ENCODE assay signal across 8 cellular contexts in genomic region chr1:93448292-93448982, GRCh38. TPM values are rescaled to one million over a fixed set of nuclear protein-coding genes. Genes with fewer than 3 reads are reported as not detected.
A peak's percentile ranks its signal among the peaks of the same experiment; 100 is the strongest.
DNase-seq lines count a peak whose midpoint lies in the region; ATAC-seq, FAIRE-seq and TF ChIP-seq lines count a peak whose summit lies in the region.

No MANE protein-coding gene starts in this region.

- peak overlapping the region; percentile 83 for H3K4me3 Mint-ChIP-seq in activated naive CD4-positive, alpha-beta T cell treated with anti-CD3 and anti-CD28 coated beads for 36 hours
- H3K4me3 Mint-ChIP-seq in activated T-helper 2 cell treated with anti-CD3 and anti-CD28 coated beads, Interferon-gamma antibody, Interleukin-2, Interleukin-4, amounts not matched to agents 10 μg/mL and 5 μg/mL and 100 μg/mL, durations not matched to agents 14 hours and 24 hours and 36 hours (ENCODE audit: low read depth): peak overlapping the region; percentile 86

- peak overlapping the region; percentile 65 for H3K27ac ChIP-seq in cardiac muscle cell
- H3K27ac ChIP-seq in pancreas: peak overlapping the region; percentile 87 to 97 (median 92)

- no peaks in the 10 kb centered on the region for H3K4me1 ChIP-seq in cardiac muscle cell (ENCODE audit: low read depth)
- peaks cover 6 to 25% (median 24%) of the 10 kb centered on the region in 3 donors for H3K4me1 ChIP-seq in pancreas

- peaks cover 3% of the 10 kb centered on the region for H3K36me3 Mint-ChIP-seq in activated naive CD4-positive, alpha-beta T cell treated with anti-CD3 and anti-CD28 coated beads for 36 hours (ENCODE audit: low read depth)
- peaks cover 3% of the 10 kb centered on the region for H3K36me3 Mint-ChIP-seq in activated T-helper 2 cell treated with anti-CD3 and anti-CD28 coated beads, Interferon-gamma antibody, Interleukin-2, Interleukin-4, amounts not matched to agents 10 μg/mL and 5 μg/mL and 100 μg/mL, durations not matched to agents 14 hours and 24 hours and 36 hours (ENCODE audit: low read depth)

- no peaks in the 10 kb centered on the region for H3K9me3 ChIP-seq in cardiac muscle cell (ENCODE audit: low read depth)
- H3K9me3 ChIP-seq in pancreas: no peaks in the 10 kb centered on the region

- peak; percentile 48 to 63 (median 56) for ATAC-seq in pancreas
- ATAC-seq in GM18517 (IDR thresholded peaks at IDR 0.05; ENCODE audit: unreplicated experiment): no peak

- H3K9me3 Mint-ChIP-seq in activated naive CD4-positive, alpha-beta T cell treated with anti-CD3 and anti-CD28 coated beads for 36 hours: no peaks in the 10 kb centered on the region
- H3K9me3 Mint-ChIP-seq in activated T-helper 2 cell treated with anti-CD3 and anti-CD28 coated beads, Interferon-gamma antibody, Interleukin-2, Interleukin-4, amounts not matched to agents 10 μg/mL and 5 μg/mL and 100 μg/mL, durations not matched to agents 14 hours and 24 hours and 36 hours: no peaks in the 10 kb centered on the region

- H3K4me1 Mint-ChIP-seq in activated naive CD4-positive, alpha-beta T cell treated with anti-CD3 and anti-CD28 coated beads for 36 hours (ENCODE audit: low read depth): peaks cover 10% of the 10 kb centered on the region
- H3K4me1 Mint-ChIP-seq in activated T-helper 2 cell treated with anti-CD3 and anti-CD28 coated beads, Interferon-gamma antibody, Interleukin-2, Interleukin-4, amounts not matched to agents 10 μg/mL and 5 μg/mL and 100 μg/mL, durations not matched to agents 14 hours and 24 hours and 36 hours (ENCODE audit: low read depth): peaks cover 13% of the 10 kb centered on the region

- CTCF ChIA-PET in activated naive CD4-positive, alpha-beta T cell treated with anti-CD3 and anti-CD28 coated beads for 36 hours (lab: Charles Lee): interaction anchor here (1.0 kb wide), 1 partner anchor 14 kb away, joined by 3 read pairs; no protein-coding TSS in a partner anchor

- peaks cover 49% of the 10 kb centered on the region for H3K27me3 Mint-ChIP-seq in activated naive CD4-positive, alpha-beta T cell treated with anti-CD3 and anti-CD28 coated beads for 36 hours (ENCODE audit: low read depth)
- H3K27me3 Mint-ChIP-seq in activated T-helper 2 cell treated with anti-CD3 and anti-CD28 coated beads, Interferon-gamma antibody, Interleukin-2, Interleukin-4, amounts not matched to agents 10 μg/mL and 5 μg/mL and 100 μg/mL, durations not matched to agents 14 hours and 24 hours and 36 hours (ENCODE audit: low read depth): peaks cover 65% of the 10 kb centered on the region

- TF ChIP-seq CTCF in cardiac muscle cell (IDR thresholded peaks at IDR 0.05; ENCODE audit: low read depth, low read length) (no peak), pancreas (IDR thresholded peaks at IDR 0.05) (no peak)

- WGBS in pancreas, 2 donors: 0% methylated on average over 60 to 77 of the region's 77 CpGs

- peaks cover 14% of the 10 kb centered on the region for H3K27me3 ChIP-seq in cardiac muscle cell
- H3K27me3 ChIP-seq in pancreas: no peaks in the 10 kb centered on the region

- H3K4me3 ChIP-seq in cardiac muscle cell: peak overlapping the region; percentile 90
- peak overlapping the region; percentile 93 to 97 (median 96) for H3K4me3 ChIP-seq in pancreas

- H3K36me3 ChIP-seq in cardiac muscle cell (no peaks in the 10 kb centered on the region), pancreas (no peaks in the 10 kb centered on the region)

- intact Hi-C loops in activated naive CD4-positive, alpha-beta T cell treated with anti-CD3 and anti-CD28 coated beads for 36 hours (cut with micrococcal nuclease): loop anchor here (2.0 to 10.0 kb wide), 2 partner anchors 104 to 966 kb away; partner anchors contain the start of genes ABCD3 and DR1
- intact Hi-C loops in activated T-helper 2 cell treated with anti-CD3 and anti-CD28 coated beads, Interferon-gamma antibody, Interleukin-2, Interleukin-4, amounts not matched to agents 10 μg/mL and 5 μg/mL and 100 μg/mL, durations not matched to agents 14 hours and 24 hours and 36 hours (cut with micrococcal nuclease): loop anchor here (5.0 kb wide), 1 partner anchor 169 kb away; no protein-coding TSS in a partner anchor
- intact Hi-C loops in pancreas (cut with DNase I): no loop called here

- peak; percentile 12 for DNase-seq in activated naive CD4-positive, alpha-beta T cell treated with anti-CD3 and anti-CD28 coated beads for 36 hours
- no peak for DNase-seq in activated naive CD4-positive, alpha-beta T cell (lab: John Stamatoyannopoulos, UW)
- peak; percentile 80 for DNase-seq in NCI-H146 (lab: John Stamatoyannopoulos, UW)
- no peak for DNase-seq in activated T-helper 2 cell treated with anti-CD3 and anti-CD28 coated beads, Interferon-gamma antibody, Interleukin-2, Interleukin-4, amounts not matched to agents 10 μg/mL and 5 μg/mL and 100 μg/mL, durations not matched to agents 14 hours and 24 hours and 36 hours (ENCODE audit: low spot score)
- peak; percentile 32 to 53 for DNase-seq in cardiac muscle cell (ENCODE audit: low read depth in 1 of 2, low spot score in 1 of 2)
- peak; percentile 52 to 87 (median 66) for DNase-seq in pancreas
- DNase-seq in SIG-M5 (lab: John Stamatoyannopoulos, UW): no peak

- FAIRE-seq in pancreas (lab: Jason Lieb, UNC): no peak

- H3K27ac Mint-ChIP-seq in activated naive CD4-positive, alpha-beta T cell treated with anti-CD3 and anti-CD28 coated beads for 36 hours: no peak overlapping the region
- no peak overlapping the region for H3K27ac Mint-ChIP-seq in activated T-helper 2 cell treated with anti-CD3 and anti-CD28 coated beads, Interferon-gamma antibody, Interleukin-2, Interleukin-4, amounts not matched to agents 10 μg/mL and 5 μg/mL and 100 μg/mL, durations not matched to agents 14 hours and 24 hours and 36 hours

RNA-seq across cellular contexts. Expression of gene FNBP1L, which starts 0.5 kb away (rescaled TPM):
- under 1 TPM; 0.17 to 0.21 TPM for total RNA-seq in activated naive CD4-positive, alpha-beta T cell treated with anti-CD3 and anti-CD28 coated beads for 36 hours
- total RNA-seq in activated T-helper 2 cell treated with anti-CD3 and anti-CD28 coated beads, Interferon-gamma antibody, Interleukin-2, Interleukin-4, amounts not matched to agents 10 μg/mL and 5 μg/mL and 100 μg/mL, durations not matched to agents 14 hours and 24 hours and 36 hours: 0.32 and 0.37 TPM in 2 replicates
- total RNA-seq in cardiac muscle cell: 12.5 and 13.8 TPM in 2 replicates
- polyA plus RNA-seq in cardiac muscle cell: 12.3 TPM in 2 replicates
- total RNA-seq in pancreas: 10 to 100 TPM; 10.9 to 32.4 (median 16.0) TPM
- polyA plus RNA-seq in pancreas: 10 to 100 TPM; 10.1 to 18.8 TPM

Comparison
In these comparisons a context has a peak if more than half of its experiments do, and no peak if none do; other contexts are left out.
1. DNase-seq: peak in activated naive CD4-positive, alpha-beta T cell treated with anti-CD3 and anti-CD28 coated beads for 36 hours (single experiment), NCI-H146 (single experiment), cardiac muscle cell (2 of 2) and pancreas (6 of 6); none in activated naive CD4-positive, alpha-beta T cell (0 of 4), activated T-helper 2 cell treated with anti-CD3 and anti-CD28 coated beads, Interferon-gamma antibody, Interleukin-2, Interleukin-4, amounts not matched to agents 10 μg/mL and 5 μg/mL and 100 μg/mL, durations not matched to agents 14 hours and 24 hours and 36 hours (single experiment) and SIG-M5 (single experiment).
2. intact Hi-C loops: an anchor here in activated naive CD4-positive, alpha-beta T cell treated with anti-CD3 and anti-CD28 coated beads for 36 hours (2.0 to 10.0 kb wide) and activated T-helper 2 cell treated with anti-CD3 and anti-CD28 coated beads, Interferon-gamma antibody, Interleukin-2, Interleukin-4, amounts not matched to agents 10 μg/mL and 5 μg/mL and 100 μg/mL, durations not matched to agents 14 hours and 24 hours and 36 hours (5.0 kb wide); none called in pancreas.